In the genomic region with DNA sequence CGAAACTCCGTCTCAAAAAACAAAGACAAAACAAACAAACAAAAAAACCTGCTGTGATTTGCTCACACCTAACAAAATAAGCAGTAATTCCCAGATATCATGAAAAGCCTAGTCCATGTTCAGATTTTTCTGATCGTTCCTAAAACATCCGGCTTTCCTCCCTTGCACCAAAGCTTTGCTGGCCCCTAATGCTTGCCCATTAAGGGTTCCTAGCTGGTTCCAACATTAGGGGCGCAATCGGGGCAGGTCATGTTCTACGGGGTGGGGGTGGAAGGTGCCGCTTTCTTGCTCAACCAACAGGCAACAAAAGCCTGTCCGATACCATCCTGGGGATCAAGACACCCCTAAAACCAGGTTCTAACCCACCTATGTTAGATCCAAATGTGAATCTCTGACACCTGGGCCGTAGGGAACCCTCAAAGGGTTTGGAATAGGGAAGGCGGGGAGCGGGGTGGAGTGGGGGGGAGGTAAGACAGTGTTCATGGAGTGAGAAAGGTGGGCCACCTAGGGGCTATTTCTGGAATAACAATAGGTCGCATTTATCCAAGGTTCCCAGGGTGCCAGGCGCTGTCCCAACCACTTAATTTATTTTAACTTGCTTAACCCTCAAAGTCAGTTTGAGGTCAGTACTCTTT, we compare ENCODE assay signal across 8 cellular contexts. TPM values are rescaled to one million over a fixed set of nuclear protein-coding genes. Genes with fewer than 3 reads are reported as not detected.
A peak's percentile ranks its signal among the peaks of the same experiment; 100 is the strongest.
DNase-seq lines count a peak whose midpoint lies in the region; ATAC-seq and TF ChIP-seq lines count a peak whose summit lies in the region.

No MANE protein-coding gene starts in this region.

- no peaks in the 10 kb centered on the region for H3K9me3 ChIP-seq in right lobe of liver

- H3K36me3 Mint-ChIP-seq in activated CD4-positive, alpha-beta T cell treated with anti-CD3 and anti-CD28 coated beads for 36 hours (ENCODE audit: low read depth), result no peaks in the 10 kb centered on the region
- no peaks in the 10 kb centered on the region for H3K36me3 Mint-ChIP-seq in stimulated activated effector memory CD8-positive, alpha-beta T cell treated with anti-CD3 and anti-CD28 coated beads, Interleukin-12 subunit alpha, Interleukin-12 subunit beta, amount 100 ng/mL, for 72 hours

- intact Hi-C loops in activated CD4-positive, alpha-beta T cell treated with anti-CD3 and anti-CD28 coated beads for 36 hours (cut with DNase I, micrococcal nuclease), result loop anchor here (1.0 kb wide), 3 partner anchors 23 to 117 kb away; no protein-coding TSS in a partner anchor
- intact Hi-C loops in right lobe of liver (cut with DNase I), result no loop called here

- no peaks in the 10 kb centered on the region for H3K27me3 ChIP-seq in right lobe of liver

- TF ChIP-seq CTCF in right lobe of liver (IDR thresholded peaks at IDR 0.05), result peak; percentile 59 to 71 (median 70)

- no peak overlapping the region for H3K27ac Mint-ChIP-seq in activated CD4-positive, alpha-beta T cell treated with anti-CD3 and anti-CD28 coated beads for 36 hours
- H3K27ac Mint-ChIP-seq in stimulated activated effector memory CD8-positive, alpha-beta T cell treated with anti-CD3 and anti-CD28 coated beads, Interleukin-12 subunit alpha, Interleukin-12 subunit beta, amount 100 ng/mL, for 72 hours, result no peak overlapping the region

- peak; percentile 32 for DNase-seq in activated gamma-delta T cell treated with Interleukin-2 at 50 U/mL for 16 hours
- DNase-seq in activated gamma-delta T cell (lab: John Stamatoyannopoulos, UW), result no peak
- DNase-seq in NCI-H2029 (lab: John Stamatoyannopoulos, UW), result peak; percentile 61
- peak; percentile 65 for DNase-seq in activated CD4-positive, alpha-beta T cell treated with anti-CD3 and anti-CD28 coated beads for 36 hours
- DNase-seq in effector CD4-positive, alpha-beta T cell, result peak; percentile 16
- DNase-seq in right lobe of liver, result peak in 2 of 3 donors; percentile 64 to 82
- peak; percentile 18 to 59 for DNase-seq in stimulated activated effector memory CD8-positive, alpha-beta T cell treated with anti-CD3 and anti-CD28 coated beads, Interleukin-12 subunit alpha, Interleukin-12 subunit beta, amount 100 ng/mL, for 72 hours (ENCODE audit: low spot score in 2 of 2)

- peak overlapping the region in 2 of 3 donors; percentile 32 to 70 for H3K27ac ChIP-seq in right lobe of liver

- peak; percentile 88 for ATAC-seq in activated CD4-positive, alpha-beta T cell treated with anti-CD3 and anti-CD28 coated beads for 36 hours
- ATAC-seq in right lobe of liver (peak; percentile 90 to 96 (median 92)), GM18870 (IDR thresholded peaks at IDR 0.05; ENCODE audit: unreplicated experiment) (no peak)
- peak; percentile 69 for ATAC-seq in stimulated activated effector memory CD8-positive, alpha-beta T cell treated with anti-CD3 and anti-CD28 coated beads, Interleukin-12 subunit alpha, Interleukin-12 subunit beta, amount 100 ng/mL, for 72 hours

- H3K4me3 ChIP-seq in right lobe of liver, result peak overlapping the region; percentile 23 to 40 (median 38)

- TF ChIP-seq POLR2A in right lobe of liver (IDR thresholded peaks at IDR 0.05), result no peak

- 9% methylated on average over 10 of the region's 14 CpGs for WGBS in right lobe of liver (ENCODE audit: insufficient coverage, low coverage, low lambda C conversion rate, missing lambda C conversion rate)

- H3K36me3 ChIP-seq in right lobe of liver, result no peaks in the 10 kb centered on the region

- H3K4me3 Mint-ChIP-seq in activated CD4-positive, alpha-beta T cell treated with anti-CD3 and anti-CD28 coated beads for 36 hours, result no peak overlapping the region
- no peak overlapping the region for H3K4me3 Mint-ChIP-seq in stimulated activated effector memory CD8-positive, alpha-beta T cell treated with anti-CD3 and anti-CD28 coated beads, Interleukin-12 subunit alpha, Interleukin-12 subunit beta, amount 100 ng/mL, for 72 hours

- CTCF ChIA-PET in activated CD4-positive, alpha-beta T cell treated with anti-CD3 and anti-CD28 coated beads for 36 hours (lab: Charles Lee), result interaction anchor here (0.9 to 1.4 kb wide), 3 partner anchors 10 to 43 kb away, joined by 4 to 5 read pairs (median 5); no protein-coding TSS in a partner anchor

- H3K4me1 ChIP-seq in right lobe of liver, result peaks cover 0 to 21% (median 8%) of the 10 kb centered on the region in 4 donors

- peaks cover 4% of the 10 kb centered on the region for H3K4me1 Mint-ChIP-seq in activated CD4-positive, alpha-beta T cell treated with anti-CD3 and anti-CD28 coated beads for 36 hours
- H3K4me1 Mint-ChIP-seq in stimulated activated effector memory CD8-positive, alpha-beta T cell treated with anti-CD3 and anti-CD28 coated beads, Interleukin-12 subunit alpha, Interleukin-12 subunit beta, amount 100 ng/mL, for 72 hours, result peaks cover 17% of the 10 kb centered on the region

- no peaks in the 10 kb centered on the region for H3K9me3 Mint-ChIP-seq in activated CD4-positive, alpha-beta T cell treated with anti-CD3 and anti-CD28 coated beads for 36 hours (ENCODE audit: low read depth)
- no peaks in the 10 kb centered on the region for H3K9me3 Mint-ChIP-seq in stimulated activated effector memory CD8-positive, alpha-beta T cell treated with anti-CD3 and anti-CD28 coated beads, Interleukin-12 subunit alpha, Interleukin-12 subunit beta, amount 100 ng/mL, for 72 hours

- peaks cover 6% of the 10 kb centered on the region for H3K27me3 Mint-ChIP-seq in activated CD4-positive, alpha-beta T cell treated with anti-CD3 and anti-CD28 coated beads for 36 hours

- POLR2A ChIA-PET in activated CD4-positive, alpha-beta T cell treated with anti-CD3 and anti-CD28 coated beads for 36 hours (lab: Charles Lee), result no interaction called here

RNA-seq across cellular contexts. Expression of a gene that starts 25.3 kb away (rescaled TPM):
- total RNA-seq in activated CD4-positive, alpha-beta T cell treated with anti-CD3 and anti-CD28 coated beads for 36 hours, result not detected
- 1 to 10 TPM in 1 of 6 experiments, not detected in 5; 1.0 TPM for total RNA-seq in right lobe of liver

RNA-seq across cellular contexts. Expression of a gene that starts 44.6 kb away (rescaled TPM):
- total RNA-seq in activated CD4-positive, alpha-beta T cell treated with anti-CD3 and anti-CD28 coated beads for 36 hours, result under 1 TPM; 0.66 to 0.67 TPM
- total RNA-seq in right lobe of liver, result 1 to 10 TPM in 5 of 6 experiments, under 1 TPM in 1; 0.99 to 2.0 (median 1.5) TPM

RNA-seq across cellular contexts. Expression of a gene that starts 48.3 kb away (rescaled TPM):
- total RNA-seq in activated CD4-positive, alpha-beta T cell treated with anti-CD3 and anti-CD28 coated beads for 36 hours, result 1 to 10 TPM; 1.9 to 2.4 TPM
- total RNA-seq in right lobe of liver, result 100 to 1,000 TPM in 4 of 6 experiments, 10 to 100 TPM in 2; 38.9 to 263 (median 140) TPM

RNA-seq across cellular contexts. Expression of a gene that starts 48.8 kb away (rescaled TPM):
- under 1 TPM in 1 of 2 experiments, not detected in 1; 0.09 TPM for total RNA-seq in activated CD4-positive, alpha-beta T cell treated with anti-CD3 and anti-CD28 coated beads for 36 hours
- total RNA-seq in right lobe of liver, result 100 to 1,000 TPM; 285 to 486 (median 374) TPM

RNA-seq across cellular contexts. Expression of a gene that starts 52.8 kb away (rescaled TPM):
- total RNA-seq in activated CD4-positive, alpha-beta T cell treated with anti-CD3 and anti-CD28 coated beads for 36 hours, result under 1 TPM; 0.41 to 0.46 TPM
- under 1 TPM in 1 of 6 experiments, not detected in 5; 0.49 TPM for total RNA-seq in right lobe of liver

Comparison
In these comparisons a context has a peak if more than half of its experiments do, and no peak if none do; other contexts are left out.
1. RNA of a gene that starts 48.3 kb away (total RNA-seq): 38.9 to 263 TPM in right lobe of liver; 1.9 to 2.4 TPM in activated CD4-positive, alpha-beta T cell treated with anti-CD3 and anti-CD28 coated beads for 36 hours; every median in the first group is over 10 times any median in the second.
2. intact Hi-C loops: an anchor here in activated CD4-positive, alpha-beta T cell treated with anti-CD3 and anti-CD28 coated beads for 36 hours (1.0 kb wide); none called in right lobe of liver.